10 cellular contexts compared by ENCODE assay signal in genomic region chr2:13046557-13047165, GRCh38.
DNase-seq lines count a peak whose midpoint lies in the region; ATAC-seq and TF ChIP-seq lines count a peak whose summit lies in the region.
"Had no signal": no experiment of that assay in that cellular context is flagged by ENCODE, and none has a peak within 500 bp of the region (broad histone marks: within the 10 kb centered on the region; RNA-seq: fewer than 3 reads in every experiment).

No MANE protein-coding gene starts in this region.

- H3K36me3 ChIP-seq in lower lobe of right lung: no peaks in the 10 kb centered on the region

- no peaks in the 10 kb centered on the region for H3K4me1 ChIP-seq in lower lobe of right lung

- no peaks in the 10 kb centered on the region for H3K27me3 ChIP-seq in lower lobe of right lung (ENCODE audit: low read depth)

- H3K9me3 ChIP-seq in lower lobe of right lung: no peaks in the 10 kb centered on the region

- H3K4me3 ChIP-seq in lower lobe of right lung: no peak overlapping the region

- DNase-seq in EL: peak; percentile 2
- peak; percentile 14 for DNase-seq in LHCN-M2 (ENCODE audit: low read depth)
- peak; percentile 12 for DNase-seq in astrocyte of the hippocampus (ENCODE audit: low read depth, low spot score)
- DNase-seq in lower lobe of right lung: no peak
- no peak for DNase-seq in CD1c-positive myeloid dendritic cell (ENCODE audit: extremely low spot score)
- no peak for DNase-seq in NCI-H2081 treated with DMSO at 0.1 percent for 48 hours (lab: John Stamatoyannopoulos, UW)
- DNase-seq: Right ventricle myocardium superior had no signal

- intact Hi-C loops in lower lobe of right lung (cut with DNase I): no loop called here

- peak; percentile 21 for TF ChIP-seq CTCF in lower lobe of right lung (IDR thresholded peaks at IDR 0.05)

- no peak for ATAC-seq in lower lobe of right lung
- no peak for ATAC-seq in GM19328 (IDR thresholded peaks at IDR 0.05; ENCODE audit: unreplicated experiment)
- no peak for ATAC-seq in HG02678 (IDR thresholded peaks at IDR 0.05; ENCODE audit: unreplicated experiment)
- ATAC-seq: activated T-helper 17 cell treated with anti-CD3 and anti-CD28 coated beads, Interleukin-2, amount 50 U/mL, for 72 hours had no signal

- no peak overlapping the region for H3K27ac ChIP-seq in lower lobe of right lung

Comparison
In these comparisons a context has a peak if more than half of its experiments do, and no peak if none do; other contexts are left out.
1. DNase-seq: peak in EL (single experiment), LHCN-M2 (single experiment) and astrocyte of the hippocampus (single experiment); none in lower lobe of right lung (single experiment), CD1c-positive myeloid dendritic cell (single experiment) and NCI-H2081 treated with DMSO at 0.1 percent for 48 hours (single experiment).